Comparison of ENCODE assay signal across 8 cellular contexts in genomic region chr21:46323710-46324389, GRCh38. TPM values are rescaled to one million over a fixed set of nuclear protein-coding genes. Genes with fewer than 3 reads are reported as not detected.
DNase-seq lines count a peak whose midpoint lies in the region; ATAC-seq, FAIRE-seq and TF ChIP-seq lines count a peak whose summit lies in the region.

Gene C21orf58 (minus strand): TSS chr21:46323870. CDS start chr21:46322738, 1,132 bp downstream.
Gene PCNT (plus strand): TSS chr21:46324156. CDS start chr21:46324229, 73 bp downstream.

- peak; percentile 81 for DNase-seq in NCI-H2029 treated with DMSO at 0.1 percent for 48 hours (lab: John Stamatoyannopoulos, UW)
- DNase-seq in T-helper 22 cell (ENCODE audit: low read depth), result peak; percentile 94
- peak; percentile 92 for DNase-seq in astrocyte (ENCODE audit: low read depth)
- DNase-seq in hepatocyte (ENCODE audit: low spot score), result peak; percentile 99
- peak; percentile 99 for DNase-seq in aorta

- peak within 1 kb of the TSS; percentile 92 for H3K4me3 Mint-ChIP-seq in astrocyte (ENCODE audit: unreplicated experiment)

- peaks cover 12% of the 10 kb centered on the region for H4K20me1 ChIP-seq in astrocyte (ENCODE audit: insufficient read depth, low read length)
- no peaks in the 10 kb centered on the region for H4K20me1 ChIP-seq in hepatocyte (ENCODE audit: insufficient read depth, poor library complexity, severe bottlenecking)

- H2AFZ ChIP-seq in astrocyte (ENCODE audit: low read depth, low read length) (peak within 1 kb of the TSS; percentile 84), hepatocyte (peak within 1 kb of the TSS; percentile 99)

- H3K36me3 ChIP-seq in astrocyte (ENCODE audit: insufficient read depth, low read length) (peaks cover 9% of the 10 kb centered on the region), hepatocyte (replicated peaks; ENCODE audit: insufficient read depth, low read depth) (no peaks in the 10 kb centered on the region), rectal smooth muscle tissue (ENCODE audit: control insufficient read depth, insufficient read depth, low read length) (peaks cover 7% of the 10 kb centered on the region), aorta (ENCODE audit: control insufficient read depth in 1 of 2, insufficient read depth in 2 of 2, low read length in 1 of 2) (no peaks in the 10 kb centered on the region)

- no peaks in the 10 kb centered on the region for H3K27me3 ChIP-seq in astrocyte (ENCODE audit: insufficient read depth, low read length)
- no peaks in the 10 kb centered on the region for H3K27me3 ChIP-seq in hepatocyte
- H3K27me3 ChIP-seq in rectal smooth muscle tissue (ENCODE audit: control insufficient read depth, insufficient read depth, low read length), result no peaks in the 10 kb centered on the region
- no peaks in the 10 kb centered on the region for H3K27me3 ChIP-seq in aorta (ENCODE audit: control insufficient read depth in 1 of 2, insufficient read depth in 2 of 2, low read length in 1 of 2)

- TF ChIP-seq CTCF in astrocyte (IDR thresholded peaks at IDR 0.05; ENCODE audit: insufficient read depth, low read depth, low read length) (no peak), hepatocyte (IDR thresholded peaks at IDR 0.05; ENCODE audit: poor library complexity) (no peak)

- H3K27me3 Mint-ChIP-seq in astrocyte (ENCODE audit: low read depth, unreplicated experiment), result no peaks in the 10 kb centered on the region

- H3K27ac Mint-ChIP-seq in astrocyte (ENCODE audit: unreplicated experiment), result peak within 1 kb of the TSS; percentile 78

- H3K36me3 Mint-ChIP-seq in astrocyte (ENCODE audit: low read depth, unreplicated experiment), result peaks cover 4% of the 10 kb centered on the region

- intact Hi-C loops in aorta (cut with DNase I), result loop anchor here (2.0 to 5.0 kb wide), 4 partner anchors 37 to 142 kb away; partner anchors contain the start of genes YBEY (in 2 of the 2), LSS (in 1 of the 2), MCM3AP (in 1 of the 2) and SPATC1L (in 1 of the 2)

- H3K9ac ChIP-seq in astrocyte (ENCODE audit: low read length) (peak within 1 kb of the TSS; percentile 97), rectal smooth muscle tissue (ENCODE audit: low read length) (peak within 1 kb of the TSS; percentile 86)

- H3K9me3 Mint-ChIP-seq in astrocyte (ENCODE audit: unreplicated experiment), result no peaks in the 10 kb centered on the region

- H3K4me2 ChIP-seq in astrocyte (ENCODE audit: low read length) (peak within 1 kb of the TSS; percentile 97), hepatocyte (peak within 1 kb of the TSS; percentile 100)

- peak; percentile 79 for ATAC-seq in GM18511 (IDR thresholded peaks at IDR 0.05; ENCODE audit: unreplicated experiment)
- peak; percentile 85 for ATAC-seq in HG03025 (IDR thresholded peaks at IDR 0.05; ENCODE audit: low FRiP score, unreplicated experiment)
- peak; percentile 98 for ATAC-seq in aorta (ENCODE audit: low FRiP score)

- no peaks in the 10 kb centered on the region for H3K9me3 ChIP-seq in astrocyte (ENCODE audit: insufficient read depth, low read depth, low read length)
- no peaks in the 10 kb centered on the region for H3K9me3 ChIP-seq in hepatocyte (ENCODE audit: low read depth)
- no peaks in the 10 kb centered on the region for H3K9me3 ChIP-seq in aorta (ENCODE audit: control insufficient read depth, low read length)

- H3K27ac ChIP-seq in astrocyte (ENCODE audit: low read depth, low read length) (peak within 1 kb of the TSS; percentile 97), hepatocyte (peak within 1 kb of the TSS; percentile 96), rectal smooth muscle tissue (ENCODE audit: low read depth, low read length) (peak within 1 kb of the TSS; percentile 92), aorta (ENCODE audit: low read depth in 1 of 2, low read length in 2 of 2) (peak within 1 kb of the TSS in 1 of 2 donors; percentile 87)

- H3K4me3 ChIP-seq in astrocyte (ENCODE audit: insufficient read depth, low read depth, low read length), result peak within 1 kb of the TSS; percentile 82
- peak within 1 kb of the TSS; percentile 98 for H3K4me3 ChIP-seq in hepatocyte
- H3K4me3 ChIP-seq in rectal smooth muscle tissue (ENCODE audit: low read length), result peak within 1 kb of the TSS; percentile 86
- H3K4me3 ChIP-seq in aorta (ENCODE audit: low read length in 2 of 2), result peak within 1 kb of the TSS; percentile 80 to 95

- H3K9me2 ChIP-seq in hepatocyte (replicated peaks; ENCODE audit: insufficient read depth), result no peaks in the 10 kb centered on the region

- H3K79me2 ChIP-seq in astrocyte (ENCODE audit: insufficient read depth, low read length) (peaks cover 81% of the 10 kb centered on the region), hepatocyte (peaks cover 70% of the 10 kb centered on the region)

- peaks cover 11% of the 10 kb centered on the region for H3K4me1 Mint-ChIP-seq in astrocyte (ENCODE audit: low read depth, unreplicated experiment)

- H3K4me1 ChIP-seq in astrocyte (ENCODE audit: insufficient read depth, low read length), result peaks cover 16% of the 10 kb centered on the region
- H3K4me1 ChIP-seq in hepatocyte (ENCODE audit: insufficient read depth), result peaks cover 22% of the 10 kb centered on the region
- peaks cover 14% of the 10 kb centered on the region for H3K4me1 ChIP-seq in rectal smooth muscle tissue (ENCODE audit: control insufficient read depth, insufficient read depth, low read length)
- no peaks in the 10 kb centered on the region for H3K4me1 ChIP-seq in aorta (ENCODE audit: control insufficient read depth in 1 of 2, insufficient read depth in 2 of 2, low read length in 2 of 2)

- FAIRE-seq in astrocyte (lab: Jason Lieb, UNC), result no peak

- WGBS in hepatocyte (ENCODE audit: low lambda C conversion rate, missing lambda C conversion rate), result under 1% methylated on average over 60 of the region's 76 CpGs
- 0% methylated on average over 58 to 76 of the region's 76 CpGs for WGBS in aorta, 2 donors

RNA-seq across cellular contexts. Expression of gene C21orf58, which starts in this region (rescaled TPM):
- total RNA-seq in astrocyte, result 3.1 and 3.2 TPM in 2 replicates
- 2.6 TPM in 2 replicates for total RNA-seq in hepatocyte
- 6.8 and 6.9 TPM in 2 replicates for polyA plus RNA-seq in hepatocyte
- total RNA-seq in aorta, result 1 to 10 TPM in 1 of 2 donors, under 1 TPM in 1; 0.81 to 3.7 TPM
- polyA plus RNA-seq in aorta, result 1 to 10 TPM in 1 of 2 donors, under 1 TPM in 1; 0.38 to 2.5 TPM

RNA-seq across cellular contexts. Expression of gene PCNT, which starts in this region (rescaled TPM):
- total RNA-seq in astrocyte (19.9 and 23.4 TPM in 2 replicates), hepatocyte (11.5 and 12.7 TPM in 2 replicates), aorta (10 to 100 TPM; 30.7 to 33.0 TPM)
- polyA plus RNA-seq in hepatocyte (14.1 and 14.3 TPM in 2 replicates), aorta (10 to 100 TPM in 1 of 2 donors, 1 to 10 TPM in 1; 6.4 to 21.6 TPM)
